In genomic region chr1:206687915-206688442, GRCh38 we compare ENCODE assay signal across 1 cellular context.
A peak's percentile ranks its signal among the peaks of the same experiment; 100 is the strongest.
TF ChIP-seq lines count a peak whose summit lies in the region.

No MANE protein-coding gene starts in this region.

TF ChIP-seq in WTC11, 78 proteins besides CTCF, POLR2A, EP300 and RAD21 (continued from another document):
- TF ChIP-seq ZNF425 (CRISPR knock-in tag; conservative IDR thresholded peaks at IDR 0.05) (no peak), NR2C2 (CRISPR knock-in tag; IDR thresholded peaks at IDR 0.05) (no peak), FOXJ3 (CRISPR knock-in tag; IDR thresholded peaks at IDR 0.05; ENCODE audit: borderline replicate concordance) (no peak), ELF4 (CRISPR knock-in tag; IDR thresholded peaks at IDR 0.05; ENCODE audit: low read depth) (no peak), MXD4 (CRISPR knock-in tag; IDR thresholded peaks at IDR 0.05; ENCODE audit: borderline replicate concordance) (no peak), ZNF423 (CRISPR knock-in tag; IDR thresholded peaks at IDR 0.05) (peak; percentile 71), MLX (CRISPR knock-in tag; IDR thresholded peaks at IDR 0.05) (no peak), HMGA2 (CRISPR knock-in tag; IDR thresholded peaks at IDR 0.05) (no peak), CREM (CRISPR knock-in tag; IDR thresholded peaks at IDR 0.05) (no peak), ZNF121 (CRISPR knock-in tag; IDR thresholded peaks at IDR 0.05) (no peak), FOXK1 (CRISPR knock-in tag; IDR thresholded peaks at IDR 0.05) (no peak), JAZF1 (CRISPR knock-in tag; IDR thresholded peaks at IDR 0.05) (no peak), USF1 (CRISPR knock-in tag; IDR thresholded peaks at IDR 0.05) (no peak), ATF3 (CRISPR knock-in tag; conservative IDR thresholded peaks at IDR 0.05) (no peak), ZNF232 (CRISPR knock-in tag; IDR thresholded peaks at IDR 0.05) (no peak), KAT7 (CRISPR knock-in tag; IDR thresholded peaks at IDR 0.05; ENCODE audit: borderline replicate concordance) (no peak), ETV6 (CRISPR knock-in tag; IDR thresholded peaks at IDR 0.05) (peak; percentile 75), SMAD3 (CRISPR knock-in tag; IDR thresholded peaks at IDR 0.05; ENCODE audit: borderline replicate concordance) (no peak), SMAD4 (CRISPR knock-in tag; IDR thresholded peaks at IDR 0.05) (no peak), NFATC4 (CRISPR knock-in tag; IDR thresholded peaks at IDR 0.05) (no peak), MAX (CRISPR knock-in tag; IDR thresholded peaks at IDR 0.05) (0 out of 2 replicates have a peak, but pooled peaks have one; percentile 35)
